Comparison of ENCODE assay signal across 9 cellular contexts in genomic region chr9:99851028-99851822, GRCh38. TPM values are rescaled to one million over a fixed set of nuclear protein-coding genes. Genes with fewer than 3 reads are reported as not detected.
DNase-seq lines count a peak whose midpoint lies in the region; ATAC-seq lines count a peak whose summit lies in the region.
"Had no signal": no experiment of that assay in that cellular context is flagged by ENCODE, and none has a peak within 500 bp of the region (broad histone marks: within the 10 kb centered on the region; RNA-seq: fewer than 3 reads in every experiment).

No MANE protein-coding gene starts in this region.

- H3K36me3 Mint-ChIP-seq in T-helper 17 cell (ENCODE audit: low read depth), result no peaks in the 10 kb centered on the region
- H3K36me3 Mint-ChIP-seq in stimulated activated naive CD8-positive, alpha-beta T cell treated with anti-CD3 and anti-CD28 coated beads, Interleukin-15, Interleukin-2, amounts not matched to agents 100 ng/mL and 50 ng/mL, for 24 hours (ENCODE audit: low read depth), result peaks cover 83% of the 10 kb centered on the region

- peak overlapping the region; percentile 63 for H3K4me3 Mint-ChIP-seq in T-helper 17 cell
- peak overlapping the region; percentile 33 for H3K4me3 Mint-ChIP-seq in stimulated activated naive CD8-positive, alpha-beta T cell treated with anti-CD3 and anti-CD28 coated beads, Interleukin-15, Interleukin-2, amounts not matched to agents 100 ng/mL and 50 ng/mL, for 24 hours

- DNase-seq in activated effector memory CD4-positive, alpha-beta T cell treated with anti-CD3 and anti-CD28 coated beads, Interleukin-2, amount 50 U/mL, for 16 hours, result peak; percentile 66
- no peak for DNase-seq in activated effector memory CD4-positive, alpha-beta T cell treated with Interleukin-2 at 50 U/mL for 16 hours
- DNase-seq in T-helper 17 cell (peak in 2 of 3 donors; percentile 13 to 15), NCI-H510A treated with DMSO at 0.1 percent for 48 hours (lab: John Stamatoyannopoulos, UW) (no peak), NCI-H146 (lab: John Stamatoyannopoulos, UW) (no peak), NCI-H82 treated with DMSO at 0.1 percent for 48 hours (lab: John Stamatoyannopoulos, UW; ENCODE audit: unreplicated experiment) (no peak)

- peak; percentile 94 for ATAC-seq in HG02938 (IDR thresholded peaks at IDR 0.05; ENCODE audit: unreplicated experiment)
- ATAC-seq in T-helper 17 cell, result peak; percentile 87

- peaks cover 29% of the 10 kb centered on the region for H3K4me1 Mint-ChIP-seq in T-helper 17 cell
- peaks cover 54% of the 10 kb centered on the region for H3K4me1 Mint-ChIP-seq in stimulated activated naive CD8-positive, alpha-beta T cell treated with anti-CD3 and anti-CD28 coated beads, Interleukin-15, Interleukin-2, amounts not matched to agents 100 ng/mL and 50 ng/mL, for 24 hours (ENCODE audit: low read depth)

- H3K27ac Mint-ChIP-seq in T-helper 17 cell, result peak overlapping the region; percentile 89
- peak overlapping the region; percentile 86 for H3K27ac Mint-ChIP-seq in stimulated activated naive CD8-positive, alpha-beta T cell treated with anti-CD3 and anti-CD28 coated beads, Interleukin-15, Interleukin-2, amounts not matched to agents 100 ng/mL and 50 ng/mL, for 24 hours

- H3K27me3 Mint-ChIP-seq in T-helper 17 cell, result no peaks in the 10 kb centered on the region
- H3K27me3 Mint-ChIP-seq in stimulated activated naive CD8-positive, alpha-beta T cell treated with anti-CD3 and anti-CD28 coated beads, Interleukin-15, Interleukin-2, amounts not matched to agents 100 ng/mL and 50 ng/mL, for 24 hours, result no peaks in the 10 kb centered on the region

- H3K9me3 Mint-ChIP-seq in stimulated activated naive CD8-positive, alpha-beta T cell treated with anti-CD3 and anti-CD28 coated beads, Interleukin-15, Interleukin-2, amounts not matched to agents 100 ng/mL and 50 ng/mL, for 24 hours, result peaks cover 10% of the 10 kb centered on the region

- H3K9me3 ChIP-seq in T-helper 17 cell (ENCODE audit: control insufficient read depth, low read length, poor library complexity, severe bottlenecking), result peaks cover 7% of the 10 kb centered on the region

RNA-seq across cellular contexts. Expression of gene NR4A3, which starts 29.5 kb away (rescaled TPM):
- 10 to 100 TPM; 48.2 to 51.3 TPM for total RNA-seq in T-helper 17 cell
- total RNA-seq: epithelial cell of proximal tubule had no signal

RNA-seq across cellular contexts. Expression of gene STX17, which starts 55.2 kb away (rescaled TPM):
- 10 to 100 TPM; 27.1 to 33.2 TPM for total RNA-seq in T-helper 17 cell

Comparison
In these comparisons a context has a peak if more than half of its experiments do, and no peak if none do; other contexts are left out.
1. DNase-seq: peak in activated effector memory CD4-positive, alpha-beta T cell treated with anti-CD3 and anti-CD28 coated beads, Interleukin-2, amount 50 U/mL, for 16 hours (single experiment) and T-helper 17 cell (2 of 3); none in activated effector memory CD4-positive, alpha-beta T cell treated with Interleukin-2 at 50 U/mL for 16 hours (single experiment), NCI-H510A treated with DMSO at 0.1 percent for 48 hours (single experiment), NCI-H146 (single experiment) and NCI-H82 treated with DMSO at 0.1 percent for 48 hours (single experiment).